In the genomic region with DNA sequence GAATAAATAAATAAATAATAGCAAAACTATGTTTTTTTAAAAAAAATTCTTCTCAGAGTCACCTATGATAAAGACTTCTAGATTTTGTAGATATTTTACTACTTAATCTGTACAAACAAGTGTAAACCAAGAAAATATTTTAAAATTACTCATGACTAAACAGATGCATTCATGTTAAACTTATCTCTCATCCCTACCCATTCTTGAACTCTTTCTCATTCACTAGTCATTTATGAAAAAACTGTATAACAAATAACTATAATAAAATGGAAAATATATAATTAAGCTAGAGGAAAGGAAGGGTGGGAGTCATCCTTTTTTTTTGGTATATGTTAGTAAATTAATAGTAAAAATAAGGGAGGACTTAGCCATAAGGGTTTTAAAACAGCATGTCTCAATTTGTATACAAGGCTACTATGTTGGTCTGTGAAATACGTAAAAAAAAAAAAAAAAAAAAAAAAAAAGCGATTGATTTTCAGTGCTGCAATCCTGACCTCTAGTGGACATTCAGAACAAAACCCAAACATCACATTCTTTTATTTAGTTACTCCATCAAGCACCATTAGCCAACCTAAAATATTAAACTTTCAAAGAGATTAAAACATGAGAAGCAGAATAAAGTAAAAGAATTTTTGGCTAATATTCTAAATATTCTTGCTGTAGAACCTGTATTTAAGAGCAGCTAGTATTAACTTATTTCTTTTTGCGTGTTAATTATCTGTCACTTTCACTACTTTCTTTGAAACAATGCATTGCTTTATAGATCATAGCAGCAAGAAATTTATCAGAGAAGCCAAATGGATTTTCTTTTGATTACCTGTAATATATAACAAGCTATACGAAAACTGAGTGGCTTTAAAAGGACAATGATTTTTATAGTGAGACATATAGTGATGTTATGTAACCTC, we compare ENCODE assay signal across 8 cellular contexts.
DNase-seq lines count a peak whose midpoint lies in the region; ATAC-seq and TF ChIP-seq lines count a peak whose summit lies in the region.

No MANE protein-coding gene starts in this region.

- H3K36me3 ChIP-seq in sigmoid colon: no peaks in the 10 kb centered on the region

- intact Hi-C loops in sigmoid colon (cut with DNase I): loop anchor here (2.0 kb wide), 1 partner anchor 485 kb away; no protein-coding TSS in a partner anchor

- TF ChIP-seq POLR2A in sigmoid colon (IDR thresholded peaks at IDR 0.05): no peak

- 36 to 45% methylated on average over 4 of the region's 4 CpGs for WGBS in sigmoid colon, 2 donors

- no peaks in the 10 kb centered on the region for H3K4me1 ChIP-seq in sigmoid colon

- no peaks in the 10 kb centered on the region for H3K27me3 ChIP-seq in sigmoid colon

- no peak for TF ChIP-seq EP300 in sigmoid colon (IDR thresholded peaks at IDR 0.05)

- no peak overlapping the region for H3K4me3 ChIP-seq in fibroblast of villous mesenchyme (ENCODE audit: low read depth, low read length)
- H3K4me3 ChIP-seq in sigmoid colon: no peak overlapping the region

- H3K27ac ChIP-seq in sigmoid colon: no peak overlapping the region

- DNase-seq in Daoy (ENCODE audit: low read depth) (peak; percentile 29), M059J (ENCODE audit: low read depth) (peak; percentile 51), SKM-1 (lab: John Stamatoyannopoulos, UW; ENCODE audit: unreplicated experiment) (peak; percentile 75), fibroblast of villous mesenchyme (ENCODE audit: low read depth) (peak; percentile 57), putamen (ENCODE audit: low spot score) (peak; percentile 30), sigmoid colon (no peak)

- ATAC-seq in HG03045 (IDR thresholded peaks at IDR 0.05; ENCODE audit: unreplicated experiment) (no peak), HG02763 (IDR thresholded peaks at IDR 0.05; ENCODE audit: unreplicated experiment) (no peak)

- H3K9me3 ChIP-seq in sigmoid colon: no peaks in the 10 kb centered on the region

- TF ChIP-seq CTCF in fibroblast of villous mesenchyme (IDR thresholded peaks at IDR 0.05; ENCODE audit: insufficient read depth, low read depth, low read length) (peak; percentile 59), sigmoid colon (IDR thresholded peaks at IDR 0.05) (peak in 2 of 4 experiments; percentile 42 to 61)
